In the genomic region with DNA sequence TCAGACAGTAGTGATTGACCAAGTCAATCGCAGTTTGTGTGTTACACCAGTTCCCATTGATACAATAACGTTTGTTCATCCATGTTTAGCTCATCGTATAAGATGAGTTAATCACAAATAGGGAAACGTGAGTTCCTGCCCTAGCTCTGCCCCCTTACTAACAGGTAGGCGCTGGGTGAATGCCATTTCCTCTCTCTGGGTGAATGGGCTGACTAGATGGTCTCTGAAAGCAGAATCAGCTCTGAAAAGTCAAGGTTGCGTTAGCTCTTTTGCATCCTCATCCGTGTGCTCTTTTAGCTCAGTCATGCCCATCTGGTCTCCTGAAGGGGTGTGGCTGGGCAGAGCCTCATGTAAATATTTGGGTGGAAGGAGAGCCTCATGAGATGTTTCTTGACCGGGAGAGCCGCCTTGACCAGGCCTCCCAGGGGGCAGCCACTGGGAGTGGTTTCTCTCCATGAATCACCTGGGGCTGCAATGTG, we compare ENCODE assay signal across 1 cellular context.
TF ChIP-seq lines count a peak whose summit lies in the region.

No MANE protein-coding gene starts in this region.

TF ChIP-seq in HepG2, 621 proteins besides CTCF, POLR2A, EP300 and RAD21 (continued from another document):
- TF ChIP-seq ZNF562 (CRISPR knock-in tag; IDR thresholded peaks at IDR 0.05; ENCODE audit: borderline replicate concordance) = no peak
- no peak for TF ChIP-seq ZNF12 (CRISPR knock-in tag; IDR thresholded peaks at IDR 0.05)
- no peak for TF ChIP-seq ZNF251 (CRISPR knock-in tag; IDR thresholded peaks at IDR 0.05)
- TF ChIP-seq SOX13 (IDR thresholded peaks at IDR 0.05) = no peak
- no peak for TF ChIP-seq SOX13 (CRISPR knock-in tag; conservative IDR thresholded peaks at IDR 0.05 in 1 of 2, IDR thresholded peaks at IDR 0.05 in 1 of 2)
- TF ChIP-seq MTF1 (CRISPR knock-in tag; IDR thresholded peaks at IDR 0.05) = no peak
- no peak for TF ChIP-seq ZNF75D (CRISPR knock-in tag; IDR thresholded peaks at IDR 0.05; ENCODE audit: borderline replicate concordance)
- no peak for TF ChIP-seq ZSCAN29 (CRISPR knock-in tag; conservative IDR thresholded peaks at IDR 0.05)
